In the genomic region with DNA sequence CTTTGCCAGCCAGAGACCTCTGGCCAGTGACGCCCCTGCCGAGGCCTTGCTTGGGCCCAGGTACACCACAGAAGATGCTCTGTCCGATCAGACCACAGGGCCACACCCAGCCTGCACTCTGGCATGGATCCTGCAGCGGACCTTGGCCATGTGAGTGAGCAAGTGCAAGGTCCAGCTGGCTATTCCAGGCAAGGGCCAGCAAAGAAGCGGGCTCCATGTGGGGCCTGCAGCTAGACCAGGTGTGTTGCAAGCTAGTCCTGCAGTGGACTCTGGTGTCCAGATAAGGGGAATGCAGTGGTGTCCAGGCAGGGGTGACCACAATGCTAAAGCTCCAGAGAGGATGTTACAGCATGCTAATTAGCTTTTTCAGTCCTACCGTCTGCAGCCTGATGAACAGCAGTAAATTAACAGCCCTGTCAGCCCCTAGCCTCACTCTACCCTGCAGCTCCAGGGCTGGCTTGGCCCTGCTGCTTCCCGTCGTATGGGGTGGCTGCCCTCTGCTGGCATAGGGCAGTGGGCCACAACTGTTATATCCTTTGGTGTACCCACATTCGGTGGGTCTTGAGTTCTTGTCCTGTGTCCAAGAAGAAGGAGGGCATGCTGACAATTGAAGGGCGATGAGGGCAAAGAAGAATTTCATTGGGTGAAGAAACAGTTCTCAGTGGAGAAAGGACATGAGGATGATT, we compare ENCODE assay signal across 20 cellular contexts.
A peak's percentile ranks its signal among the peaks of the same experiment; 100 is the strongest.
DNase-seq lines count a peak whose midpoint lies in the region; FAIRE-seq and TF ChIP-seq lines count a peak whose summit lies in the region.
"Had no signal": no experiment of that assay in that cellular context is flagged by ENCODE, and none has a peak within 500 bp of the region (broad histone marks: within the 10 kb centered on the region; RNA-seq: fewer than 3 reads in every experiment).

No MANE protein-coding gene starts in this region.

- H3K9me3 Mint-ChIP-seq in nephron progenitor cell, result no peaks in the 10 kb centered on the region

- no peaks in the 10 kb centered on the region for H3K23me2 ChIP-seq in H1 (ENCODE audit: low read depth, low read length)

- H2BK15ac ChIP-seq in H1 (ENCODE audit: low read length), result no peak overlapping the region

- H4K20me1 ChIP-seq in Karpas-422 (ENCODE audit: insufficient read depth, low read depth, low read length), result no peaks in the 10 kb centered on the region
- H4K20me1 ChIP-seq in H1 (replicated peaks in 1 of 2; ENCODE audit: control insufficient read depth in 1 of 2, insufficient read depth in 2 of 2, low read length in 2 of 2), result no peaks in the 10 kb centered on the region

- WGBS in H1 (ENCODE audit: extremely low coverage in 1 of 2, insufficient coverage in 1 of 2, insufficient read length in 1 of 2, insufficient replicate concordance in 2 of 2, low coverage in 1 of 2, low lambda C conversion rate in 2 of 2, missing lambda C conversion rate in 1 of 2), 2 experiments, result 89% methylated on average over 10 of the region's 10 CpGs; no CpG with 5 or more reads in 1 of the 2 experiments

- DNase-seq in G401 (ENCODE audit: low spot score) (peak; percentile 15), Karpas-422 (peak; percentile 43), H1 (ENCODE audit: low read depth in 1 of 2, low spot score in 2 of 2) (no peak), nephron progenitor cell (peak; percentile 11), NCI-H526 (lab: John Stamatoyannopoulos, UW) (no peak), iPS-NIHi11 (ENCODE audit: low spot score) (no peak), NCI-H2227 (lab: John Stamatoyannopoulos, UW; ENCODE audit: unreplicated experiment) (no peak), kidney tubule cell (ENCODE audit: low spot score) (no peak)
- DNase-seq: activated CD4-positive, CD25-positive, alpha-beta regulatory T cell treated with anti-CD3 and anti-CD28 coated beads, Interleukin-2, amount 50 U/mL, for 72 hours; activated gamma-delta T cell treated with Interleukin-2 at 50 U/mL for 16 hours; COR-L47; GM23248; left ventricle myocardium inferior; NCI-H1417 treated with DMSO at 0.1 percent for 48 hours; NCI-H226; T-helper 2 cell had no signal

- H3K4me1 Mint-ChIP-seq in nephron progenitor cell, result peaks cover 9% of the 10 kb centered on the region

- H3K9me3 ChIP-seq in Karpas-422 (ENCODE audit: low read length) (peaks cover 3% of the 10 kb centered on the region; the same call in 1 of the 2 replicates), H1 (ENCODE audit: insufficient read depth in 2 of 2, low read depth in 1 of 2, low read length in 1 of 2) (0 out of 4 replicates have a peak, but pooled peaks cover 0 to 2% of the 10 kb centered on the region in 2 experiments)
- H3K9me3 ChIP-seq: left ventricle myocardium inferior had no signal

- no peak overlapping the region for H2BK12ac ChIP-seq in H1 (ENCODE audit: low read depth, low read length)

- H3K18ac ChIP-seq in H1 (ENCODE audit: extremely low read depth, low read length), result no peak overlapping the region

- no peak overlapping the region for H3K14ac ChIP-seq in H1 (ENCODE audit: insufficient read length)

- CTCF ChIA-PET in H1 (lab: Charles Lee; ENCODE audit: partially characterized antibody), result interaction anchor here (0.6 to 1.8 kb wide), 4 partner anchors 61 to 194 kb away, joined by 3 to 9 read pairs (median 4); no protein-coding TSS in a partner anchor

- no peak overlapping the region for H4K5ac ChIP-seq in H1 (ENCODE audit: insufficient read length, low read depth, low read length)

- peak overlapping the region; percentile 62 for H3K27ac Mint-ChIP-seq in nephron progenitor cell

- no peak overlapping the region for H3K56ac ChIP-seq in H1 (replicated peaks; ENCODE audit: insufficient read length, low read depth, low read length)

- H2BK120ac ChIP-seq in H1 (replicated peaks; ENCODE audit: low read depth, low read length), result no peak overlapping the region

- H2BK5ac ChIP-seq in H1 (ENCODE audit: low read depth, low read length), result no peak overlapping the region

- no peak overlapping the region for H3K4ac ChIP-seq in H1 (replicated peaks; ENCODE audit: insufficient read length, low read depth, low read length)

- H3K9ac ChIP-seq in Karpas-422 (ENCODE audit: low read length) (no peak overlapping the region), H1 (replicated peaks in 1 of 4; ENCODE audit: extremely low read depth in 1 of 4, low read depth in 3 of 4, low read length in 3 of 4) (no peak overlapping the region)
- H3K9ac ChIP-seq: GM23248, parathyroid adenoma had no signal

- no peak overlapping the region for H4K8ac ChIP-seq in H1 (ENCODE audit: extremely low read depth, insufficient read depth, low read length)

- H3K27me3 Mint-ChIP-seq in nephron progenitor cell (ENCODE audit: low read depth, poor library complexity), result peaks cover 3% of the 10 kb centered on the region

- H3K23ac ChIP-seq in H1 (ENCODE audit: insufficient read length), result no peak overlapping the region

- H4K91ac ChIP-seq in H1 (replicated peaks; ENCODE audit: insufficient read length, low read length), result no peak overlapping the region

- peak; percentile 31 to 72 (median 55) for TF ChIP-seq CTCF in H1 (IDR thresholded peaks at IDR 0.05; ENCODE audit: control extremely low read depth in 1 of 3, insufficient read depth in 1 of 3, low read depth in 1 of 3, low read length in 3 of 3)
- peak; percentile 20 for TF ChIP-seq CTCF in nephron progenitor cell (IDR thresholded peaks at IDR 0.05)

- no peak for TF ChIP-seq EP300 in H1 (IDR thresholded peaks at IDR 0.05; ENCODE audit: borderline replicate concordance in 1 of 2, low read depth in 2 of 2, low read length in 2 of 2)

- peak; percentile 44 to 58 for TF ChIP-seq RAD21 in H1 (IDR thresholded peaks at IDR 0.05 in 1 of 2, conservative IDR thresholded peaks at IDR 0.05 in 1 of 2; ENCODE audit: low read depth in 2 of 2, low read length in 2 of 2)

- H3K4me3 Mint-ChIP-seq in nephron progenitor cell, result no peak overlapping the region

- TF ChIP-seq POLR2A in H1 (IDR thresholded peaks at IDR 0.05; ENCODE audit: control extremely low read depth in 1 of 2, low read depth in 2 of 2, low read length in 2 of 2), result no peak

- no peaks in the 10 kb centered on the region for H3K79me1 ChIP-seq in H1 (ENCODE audit: low read depth, low read length)

- H3K79me2 ChIP-seq in Karpas-422 (ENCODE audit: low read length) (no peaks in the 10 kb centered on the region), H1 (ENCODE audit: control insufficient read depth in 1 of 2, insufficient read depth in 2 of 2, low read length in 2 of 2) (no peaks in the 10 kb centered on the region)
- H3K79me2 ChIP-seq: parathyroid adenoma had no signal

- H2AFZ ChIP-seq in Karpas-422 (ENCODE audit: low read length), result no peak overlapping the region
- H2AFZ ChIP-seq in H1 (ENCODE audit: low read length), result no peak overlapping the region
- H2AFZ ChIP-seq: GM23248, parathyroid adenoma had no signal

- POLR2A ChIA-PET in H1 (lab: Charles Lee; ENCODE audit: partially characterized antibody), result no interaction called here

- no peaks in the 10 kb centered on the region for H3K36me3 ChIP-seq in Karpas-422 (ENCODE audit: insufficient read depth, low read length)
- H3K36me3 ChIP-seq in H1 (ENCODE audit: control insufficient read depth in 2 of 4, insufficient read depth in 4 of 4, low read length in 3 of 4), result no peaks in the 10 kb centered on the region; a peak in 1 of 8 replicates

- H3K4me3 ChIP-seq in Karpas-422 (ENCODE audit: low read length) (no peak overlapping the region), H1 (ENCODE audit: extremely low read depth in 1 of 4, insufficient read depth in 2 of 4, low read depth in 3 of 4, low read length in 4 of 4) (no peak overlapping the region)
- H3K4me3 ChIP-seq: GM23248, left ventricle myocardium inferior, skin epidermis had no signal

- H2BK20ac ChIP-seq in H1 (ENCODE audit: low read length), result no peak overlapping the region

- in situ Hi-C loops in G401 (cut with HindIII; ENCODE audit: low sequenced_read_pairs), result no loop called here

- no peak overlapping the region for H2AK5ac ChIP-seq in H1 (ENCODE audit: low read depth, low read length)

- no peaks in the 10 kb centered on the region for H3K9me2 ChIP-seq in Karpas-422 (replicated peaks; ENCODE audit: insufficient read depth, low read length)

- H3K27ac ChIP-seq in Karpas-422 (ENCODE audit: low read length), result no peak overlapping the region
- H3K27ac ChIP-seq in H1 (ENCODE audit: low read depth, low read length), result no peak overlapping the region
- H3K27ac ChIP-seq: GM23248, left ventricle myocardium inferior, parathyroid adenoma had no signal

- peaks cover 5% of the 10 kb centered on the region for H3K4me1 ChIP-seq in Karpas-422 (ENCODE audit: low read length)
- H3K4me1 ChIP-seq in H1 (replicated peaks in 1 of 4; ENCODE audit: control insufficient read depth in 3 of 4, insufficient read depth in 4 of 4, low read length in 3 of 4), result peaks cover 0 to 7% (median 5%) of the 10 kb centered on the region in 4 experiments; a peak in 5 of 7 replicates
- H3K4me1 ChIP-seq: left ventricle myocardium inferior, parathyroid adenoma had no signal

- H3K36me3 Mint-ChIP-seq in nephron progenitor cell (ENCODE audit: low read depth), result peaks cover 20% of the 10 kb centered on the region

- no peak for FAIRE-seq in H1 (lab: Jason Lieb, UNC)
- FAIRE-seq: G401.6, GM12892 had no signal

- H3K27me3 ChIP-seq in Karpas-422 (ENCODE audit: low read length) (no peaks in the 10 kb centered on the region), H1 (replicated peaks in 1 of 4; ENCODE audit: control insufficient read depth in 3 of 4, extremely low read depth in 1 of 4, insufficient read depth in 3 of 4, low read length in 3 of 4) (no peaks in the 10 kb centered on the region)

- H3K4me2 ChIP-seq in Karpas-422 (ENCODE audit: low read depth, low read length, poor library complexity, severe bottlenecking) (no peak overlapping the region), H1 (ENCODE audit: insufficient read depth in 1 of 2, low read depth in 2 of 2, low read length in 2 of 2) (no peak overlapping the region)

TF ChIP-seq in H1, 55 proteins besides CTCF, POLR2A, EP300 and RAD21 (continues in another document):
- TF ChIP-seq TBP (IDR thresholded peaks at IDR 0.05; ENCODE audit: low read depth, low read length) (no peak), CHD1 (IDR thresholded peaks at IDR 0.05; ENCODE audit: low read depth, low read length) (no peak), SIRT6 (IDR thresholded peaks at IDR 0.05; ENCODE audit: low read length) (no peak), CTBP2 (IDR thresholded peaks at IDR 0.05; ENCODE audit: borderline replicate concordance, insufficient read depth, insufficient read length, low read length) (no peak), CBX5 (IDR thresholded peaks at IDR 0.05; ENCODE audit: low read depth, low read length) (no peak), YY1 (IDR thresholded peaks at IDR 0.05; ENCODE audit: low read depth, low read length) (no peak), BRCA1 (IDR thresholded peaks at IDR 0.05; ENCODE audit: low read depth, low read length) (no peak), POLR2AphosphoS5 (IDR thresholded peaks at IDR 0.05; ENCODE audit: low read depth, low read length) (no peak)
- TF ChIP-seq, protein P1, sequence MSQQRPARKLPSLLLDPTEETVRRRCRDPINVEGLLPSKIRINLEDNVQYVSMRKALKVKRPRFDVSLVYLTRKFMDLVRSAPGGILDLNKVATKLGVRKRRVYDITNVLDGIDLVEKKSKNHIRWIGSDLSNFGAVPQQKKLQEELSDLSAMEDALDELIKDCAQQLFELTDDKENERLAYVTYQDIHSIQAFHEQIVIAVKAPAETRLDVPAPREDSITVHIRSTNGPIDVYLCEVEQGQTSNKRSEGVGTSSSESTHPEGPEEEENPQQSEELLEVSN (IDR thresholded peaks at IDR 0.05), result no peak

Comparison
In these comparisons a context has a peak if more than half of its experiments do, and no peak if none do; other contexts are left out.
1. DNase-seq: peak in G401 (single experiment), Karpas-422 (single experiment) and nephron progenitor cell (single experiment); none in H1 (0 of 2), NCI-H526 (0 of 2), iPS-NIHi11 (single experiment), NCI-H2227 (single experiment) and kidney tubule cell (single experiment).